Comparison of ENCODE assay signal across 2 cellular contexts in the genomic region with DNA sequence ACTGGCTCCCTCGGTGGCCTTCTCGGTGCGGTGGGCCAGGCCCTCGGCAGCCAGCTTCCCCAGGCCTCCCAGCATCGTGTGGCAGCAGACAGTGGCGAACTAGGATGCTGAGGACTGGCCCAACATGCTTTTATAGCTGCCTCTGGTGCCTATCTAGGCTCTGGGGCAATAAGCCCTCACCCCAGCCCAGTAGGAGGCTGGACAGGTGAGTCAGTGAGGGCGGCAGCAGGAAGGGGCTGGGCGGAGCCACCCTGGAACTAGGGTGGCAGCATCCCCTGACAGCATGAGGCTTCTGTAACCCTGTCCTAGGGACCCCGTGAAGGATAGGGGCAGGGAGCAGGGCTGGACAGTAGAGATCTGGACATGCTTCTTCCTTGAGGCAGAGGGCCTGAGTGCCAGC. TPM values are rescaled to one million over a fixed set of nuclear protein-coding genes. Genes with fewer than 3 reads are reported as not detected.
"Had no signal": no experiment of that assay in that cellular context is flagged by ENCODE, and none has a peak within 500 bp of the region (broad histone marks: within the 10 kb centered on the region; RNA-seq: fewer than 3 reads in every experiment).

Gene FAM25G (minus strand): TSS at position 101 of the 400 bp plus-strand sequence. CDS start 26 bp downstream, at position 75.

RNA-seq across cellular contexts. Expression of gene FAM25G, which starts in this region (rescaled TPM):
- total RNA-seq: G401, GM12878 had no signal
- polyA plus RNA-seq: GM12878 had no signal
